Comparison of ENCODE assay signal across 7 cellular contexts in genomic region chr18:62525611-62526010, GRCh38. TPM values are rescaled to one million over a fixed set of nuclear protein-coding genes. Genes with fewer than 3 reads are reported as not detected.
DNase-seq lines count a peak whose midpoint lies in the region; ATAC-seq, FAIRE-seq and TF ChIP-seq lines count a peak whose summit lies in the region.

No MANE protein-coding gene starts in this region.

- DNase-seq in GM23248 (no peak), SK-N-MC (ENCODE audit: low read depth, low spot score) (no peak), fibroblast of villous mesenchyme (ENCODE audit: low read depth) (no peak), small intestine (peak; percentile 16), NK-92 (lab: John Stamatoyannopoulos, UW; ENCODE audit: unreplicated experiment) (no peak), D721Med (ENCODE audit: insufficient read length, low spot score) (no peak)

- WGBS in GM23248 (ENCODE audit: low coverage in 1 of 2, low lambda C conversion rate in 2 of 2, missing lambda C conversion rate in 2 of 2), 2 experiments, result 85% methylated on average over 9 of the region's 9 CpGs
- 9 to 39% (median 12%) methylated on average over 9 of the region's 9 CpGs for WGBS in small intestine, 3 donors

- peak overlapping the region; percentile 86 for H3K4me3 ChIP-seq in GM23248
- H3K4me3 ChIP-seq in SK-N-MC, result peak overlapping the region; percentile 91
- peak overlapping the region; percentile 72 for H3K4me3 ChIP-seq in fibroblast of villous mesenchyme (ENCODE audit: low read depth, low read length)
- H3K4me3 ChIP-seq in small intestine (ENCODE audit: low read depth in 1 of 2, low read length in 2 of 2), result peak overlapping the region; percentile 2 to 97

- FAIRE-seq in small intestine (lab: Jason Lieb, UNC) (no peak), D721Med (lab: Jason Lieb, UNC) (no peak)

- H3K4me1 ChIP-seq in GM23248 (ENCODE audit: insufficient read depth) (peaks cover 18% of the 10 kb centered on the region), small intestine (ENCODE audit: control insufficient read depth in 2 of 2, insufficient read depth in 1 of 2, low read depth in 1 of 2, low read length in 1 of 2) (peaks cover 0 to 2% of the 10 kb centered on the region in 2 donors)

- TF ChIP-seq CTCF in fibroblast of villous mesenchyme (IDR thresholded peaks at IDR 0.05; ENCODE audit: insufficient read depth, low read depth, low read length) (no peak), D721Med (IDR thresholded peaks at IDR 0.05; ENCODE audit: insufficient read depth, missing control alignments) (no peak)

- peaks cover 23% of the 10 kb centered on the region for H3F3A ChIP-seq in GM23248 (ENCODE audit: insufficient read depth)

- H3K79me2 ChIP-seq in GM23248 (ENCODE audit: insufficient read depth), result peaks cover 58% of the 10 kb centered on the region

- H3K9me2 ChIP-seq in GM23248 (ENCODE audit: insufficient read depth), result no peaks in the 10 kb centered on the region

- H3K9me3 ChIP-seq in GM23248 (ENCODE audit: low read depth) (no peaks in the 10 kb centered on the region), SK-N-MC (ENCODE audit: low read depth, low read length) (no peaks in the 10 kb centered on the region), small intestine (ENCODE audit: control insufficient read depth, low read depth) (no peaks in the 10 kb centered on the region)

- H3K9ac ChIP-seq in GM23248, result peak overlapping the region; percentile 94
- H3K9ac ChIP-seq in SK-N-MC (ENCODE audit: insufficient read length), result peak overlapping the region; percentile 74

- no peaks in the 10 kb centered on the region for H4K20me1 ChIP-seq in GM23248 (ENCODE audit: insufficient read depth)

- H3K27me3 ChIP-seq in GM23248 (replicated peaks; ENCODE audit: insufficient read depth), result no peaks in the 10 kb centered on the region
- H3K27me3 ChIP-seq in small intestine (ENCODE audit: control insufficient read depth in 2 of 2, insufficient read depth in 2 of 2, low read length in 2 of 2), result no peaks in the 10 kb centered on the region

- peak overlapping the region; percentile 77 for H2AFZ ChIP-seq in GM23248

- no peak for ATAC-seq in GM21576 (IDR thresholded peaks at IDR 0.05; ENCODE audit: unreplicated experiment)

- in situ Hi-C loops in GM23248 (cut with MboI), result no loop called here

- H3K4me2 ChIP-seq in GM23248 (ENCODE audit: unreplicated experiment), result peak overlapping the region; percentile 95

- H3K27ac ChIP-seq in GM23248, result no peak overlapping the region
- H3K27ac ChIP-seq in SK-N-MC, result no peak overlapping the region
- peak overlapping the region; percentile 9 to 96 for H3K27ac ChIP-seq in small intestine (ENCODE audit: low read depth in 1 of 2, low read length in 1 of 2)

- H3K36me3 ChIP-seq in GM23248 (ENCODE audit: low read depth), result no peaks in the 10 kb centered on the region
- no peaks in the 10 kb centered on the region for H3K36me3 ChIP-seq in SK-N-MC (ENCODE audit: insufficient read depth, low read length)
- no peaks in the 10 kb centered on the region for H3K36me3 ChIP-seq in small intestine (ENCODE audit: control insufficient read depth in 2 of 2, insufficient read depth in 2 of 2, low read length in 2 of 2)

RNA-seq across cellular contexts. Expression of gene ZCCHC2, which starts 2.8 kb away (rescaled TPM):
- total RNA-seq in GM23248 (2014; rRNA removed; shearing (Covaris generic)), result 1.7 and 3.0 TPM in 2 replicates
- 0.81 and 1.1 TPM in 2 replicates for polyA plus RNA-seq in GM23248 (2016; fragmentation: Nextera tagmentation; extraction: Ambion mirVana)
- 5.5 and 9.5 TPM in 2 replicates for total RNA-seq in fibroblast of villous mesenchyme
- polyA plus RNA-seq in small intestine, result 1 to 10 TPM; 5.1 to 8.7 (median 7.9) TPM

Comparison
In these comparisons a context has a peak if more than half of its experiments do, and no peak if none do; other contexts are left out.
1. H3K27ac ChIP-seq: peak in small intestine (2 of 2); none in GM23248 (single experiment) and SK-N-MC (single experiment).
2. Peak in every context shown above with its lines, with median percentiles within 50 percentile points of each other: H3K4me3 ChIP-seq.